ENCODE assay signal across 13 cellular contexts in genomic region chr2:163733301-163733938, GRCh38. TPM values are rescaled to one million over a fixed set of nuclear protein-coding genes. Genes with fewer than 3 reads are reported as not detected.
DNase-seq lines count a peak whose midpoint lies in the region; ATAC-seq and TF ChIP-seq lines count a peak whose summit lies in the region.
"Had no signal": no experiment of that assay in that cellular context is flagged by ENCODE, and none has a peak within 500 bp of the region (broad histone marks: within the 10 kb centered on the region; RNA-seq: fewer than 3 reads in every experiment).

No MANE protein-coding gene starts in this region.

- WGBS in ectodermal cell, 2 experiments: 78% methylated on average over 15 of the region's 15 CpGs
- 63% methylated on average over 12 of the region's 15 CpGs for WGBS in mesenchymal stem cell
- 55 to 76% methylated on average over 12 to 15 of the region's 15 CpGs for WGBS in transverse colon (ENCODE audit: low coverage in 1 of 2), 2 donors

- H3K14ac ChIP-seq in mesenchymal stem cell (ENCODE audit: low read length in 2 of 2): no peak overlapping the region

- TF ChIP-seq EP300 in transverse colon (IDR thresholded peaks at IDR 0.05; ENCODE audit: low read depth): no peak

- peak overlapping the region; percentile 86 for H3K4me3 ChIP-seq in ectodermal cell (ENCODE audit: insufficient read depth, low read depth, low read length)
- H3K4me3 ChIP-seq in mesenchymal stem cell (ENCODE audit: insufficient read depth in 1 of 2, low read depth in 1 of 2, low read length in 2 of 2): peak overlapping the region; percentile 14 to 86
- H3K4me3 ChIP-seq in transverse colon: peak overlapping the region in 3 of 4 donors; percentile 6 to 58 (median 11)

- no peak overlapping the region for H2AK5ac ChIP-seq in mesenchymal stem cell (ENCODE audit: low read length, severe bottlenecking)

- peak overlapping the region; percentile 39 for H4K91ac ChIP-seq in mesenchymal stem cell (ENCODE audit: low read length)

- H3K36me3 ChIP-seq in ectodermal cell (ENCODE audit: control insufficient read depth, insufficient read depth, low read length): no peaks in the 10 kb centered on the region
- no peaks in the 10 kb centered on the region for H3K36me3 ChIP-seq in mesenchymal stem cell (ENCODE audit: control insufficient read depth in 1 of 2, insufficient read depth in 2 of 2, low read depth in 1 of 2, low read length in 2 of 2)
- no peaks in the 10 kb centered on the region for H3K36me3 ChIP-seq in transverse colon

- peaks cover 3% of the 10 kb centered on the region for H3K79me1 ChIP-seq in mesenchymal stem cell (replicated peaks; ENCODE audit: low read length, poor library complexity, severe bottlenecking)

- no peak overlapping the region for H3K4ac ChIP-seq in mesenchymal stem cell (ENCODE audit: low read depth in 1 of 2, low read length in 2 of 2)

- H3K18ac ChIP-seq in mesenchymal stem cell (ENCODE audit: low read depth in 1 of 2, low read length in 2 of 2): peak overlapping the region in 1 of 2 experiments; percentile 78

- H3K9me3 ChIP-seq in ectodermal cell (ENCODE audit: control insufficient read depth, low read length): no peaks in the 10 kb centered on the region
- no peaks in the 10 kb centered on the region for H3K9me3 ChIP-seq in mesenchymal stem cell (ENCODE audit: control insufficient read depth, low read length)
- no peaks in the 10 kb centered on the region for H3K9me3 ChIP-seq in transverse colon

- H3K23ac ChIP-seq in mesenchymal stem cell (ENCODE audit: low read length in 2 of 2): no peak overlapping the region

- intact Hi-C loops in transverse colon (cut with DNase I; ENCODE audit: low total_unique reads): no loop called here

- TF ChIP-seq POLR2A in transverse colon (IDR thresholded peaks at IDR 0.05): no peak

- no peak overlapping the region for H3K27ac ChIP-seq in ectodermal cell (ENCODE audit: insufficient read depth, low read depth, low read length, poor library complexity, severe bottlenecking)
- peak overlapping the region; percentile 45 for H3K27ac ChIP-seq in mesenchymal stem cell (ENCODE audit: low read length, poor library complexity, severe bottlenecking)
- peak overlapping the region; percentile 80 to 94 (median 90) for H3K27ac ChIP-seq in transverse colon
- H3K27ac ChIP-seq: 22Rv1 had no signal

- H2BK15ac ChIP-seq in mesenchymal stem cell (ENCODE audit: low read depth, poor library complexity, severe bottlenecking): no peak overlapping the region

- TF ChIP-seq CTCF in transverse colon (IDR thresholded peaks at IDR 0.05): no peak

- in situ Hi-C loops in transverse colon (cut with MboI; ENCODE audit: low pct_ligation_motif_present in 1 of 4, low pct_unique_long_range_greater_than_20kb in 1 of 4, low sequenced_read_pairs in 3 of 4): no loop called here

- peak overlapping the region; percentile 91 for H3K9ac ChIP-seq in mesenchymal stem cell (ENCODE audit: low read length)

- H3K27me3 ChIP-seq in ectodermal cell (ENCODE audit: control insufficient read depth, insufficient read depth, low read length, poor library complexity, severe bottlenecking) (no peaks in the 10 kb centered on the region), mesenchymal stem cell (ENCODE audit: control insufficient read depth in 1 of 2, insufficient read depth in 1 of 2, low read length in 2 of 2) (no peaks in the 10 kb centered on the region), transverse colon (peaks cover 39% of the 10 kb centered on the region)

- no peak overlapping the region for H2BK120ac ChIP-seq in mesenchymal stem cell (ENCODE audit: low read depth, low read length)

- no peak overlapping the region for H2BK12ac ChIP-seq in mesenchymal stem cell (ENCODE audit: low read length in 2 of 2)

- no peak overlapping the region for H4K8ac ChIP-seq in mesenchymal stem cell (ENCODE audit: low read length)

- no peak overlapping the region for H2AFZ ChIP-seq in mesenchymal stem cell (ENCODE audit: low read depth, low read length)

- DNase-seq in NCI-H1092 treated with DMSO at 0.1 percent for 48 hours (lab: John Stamatoyannopoulos, UW) (peak; percentile 55), NCI-H1092 (lab: John Stamatoyannopoulos, UW) (no peak), mesenchymal stem cell (peak; percentile 53), transverse colon (no peak), NCI-H128 (lab: John Stamatoyannopoulos, UW; ENCODE audit: unreplicated experiment) (no peak)
- DNase-seq: activated naive CD4-positive, alpha-beta T cell treated with anti-CD3 and anti-CD28 coated beads, Interleukin-2, amount 50 U/mL, for 16 hours; naive thymus-derived CD4-positive, alpha-beta T cell; SIG-M5 had no signal

- H3K4me2 ChIP-seq in mesenchymal stem cell (ENCODE audit: low read length, poor library complexity, severe bottlenecking): peak overlapping the region; percentile 86

- no peak overlapping the region for H2BK5ac ChIP-seq in mesenchymal stem cell (ENCODE audit: low read depth, low read length, poor library complexity, severe bottlenecking)

- no peak for ATAC-seq in HG03108 (IDR thresholded peaks at IDR 0.05; ENCODE audit: unreplicated experiment)
- ATAC-seq in GM21737 (IDR thresholded peaks at IDR 0.05; ENCODE audit: unreplicated experiment): no peak
- ATAC-seq: naive thymus-derived CD4-positive, alpha-beta T cell; stimulated activated effector memory CD8-positive, alpha-beta T cell treated with anti-CD3 and anti-CD28 coated beads, Interleukin-12 subunit alpha, Interleukin-12 subunit beta, amount 100 ng/mL, for 72 hours had no signal

- peaks cover 24% of the 10 kb centered on the region for H3K4me1 ChIP-seq in ectodermal cell (ENCODE audit: control insufficient read depth, insufficient read depth, low read length)
- H3K4me1 ChIP-seq in mesenchymal stem cell (ENCODE audit: control insufficient read depth, insufficient read depth, low read depth, low read length): peaks cover 1% of the 10 kb centered on the region
- H3K4me1 ChIP-seq in transverse colon: peaks cover 0 to 15% (median 7%) of the 10 kb centered on the region in 4 donors

RNA-seq across cellular contexts. Expression of gene FIGN, which starts 2.4 kb away (rescaled TPM):
- 39.4 TPM for polyA plus RNA-seq in ectodermal cell (2013, experiment 1 of 4)
- polyA plus RNA-seq in ectodermal cell (2013, experiment 2 of 4): 42.0 TPM
- polyA plus RNA-seq in ectodermal cell (2013, experiment 3 of 4): 28.8 TPM
- polyA plus RNA-seq in ectodermal cell (2013, experiment 4 of 4): 35.4 TPM
- 6.1 TPM for polyA plus RNA-seq in mesenchymal stem cell (2013, experiment 1 of 2)
- 5.7 TPM for polyA plus RNA-seq in mesenchymal stem cell (2013, experiment 2 of 2)
- 1 to 10 TPM in 2 of 4 donors, under 1 TPM in 2; 0.75 to 1.3 (median 1.0) TPM for total RNA-seq in transverse colon
- polyA plus RNA-seq: naive thymus-derived CD4-positive, alpha-beta T cell had no signal

Comparison
In these comparisons a context has a peak if more than half of its experiments do, and no peak if none do; other contexts are left out.
1. DNase-seq: peak in NCI-H1092 treated with DMSO at 0.1 percent for 48 hours (single experiment) and mesenchymal stem cell (single experiment); none in NCI-H1092 (single experiment), transverse colon (single experiment) and NCI-H128 (single experiment).
2. H3K4me3 ChIP-seq: peak in every context shown above with its lines; median percentile 86 in ectodermal cell; 50 in mesenchymal stem cell; 11 in transverse colon.